ENCODE assay signal across 9 cellular contexts in the genomic region with DNA sequence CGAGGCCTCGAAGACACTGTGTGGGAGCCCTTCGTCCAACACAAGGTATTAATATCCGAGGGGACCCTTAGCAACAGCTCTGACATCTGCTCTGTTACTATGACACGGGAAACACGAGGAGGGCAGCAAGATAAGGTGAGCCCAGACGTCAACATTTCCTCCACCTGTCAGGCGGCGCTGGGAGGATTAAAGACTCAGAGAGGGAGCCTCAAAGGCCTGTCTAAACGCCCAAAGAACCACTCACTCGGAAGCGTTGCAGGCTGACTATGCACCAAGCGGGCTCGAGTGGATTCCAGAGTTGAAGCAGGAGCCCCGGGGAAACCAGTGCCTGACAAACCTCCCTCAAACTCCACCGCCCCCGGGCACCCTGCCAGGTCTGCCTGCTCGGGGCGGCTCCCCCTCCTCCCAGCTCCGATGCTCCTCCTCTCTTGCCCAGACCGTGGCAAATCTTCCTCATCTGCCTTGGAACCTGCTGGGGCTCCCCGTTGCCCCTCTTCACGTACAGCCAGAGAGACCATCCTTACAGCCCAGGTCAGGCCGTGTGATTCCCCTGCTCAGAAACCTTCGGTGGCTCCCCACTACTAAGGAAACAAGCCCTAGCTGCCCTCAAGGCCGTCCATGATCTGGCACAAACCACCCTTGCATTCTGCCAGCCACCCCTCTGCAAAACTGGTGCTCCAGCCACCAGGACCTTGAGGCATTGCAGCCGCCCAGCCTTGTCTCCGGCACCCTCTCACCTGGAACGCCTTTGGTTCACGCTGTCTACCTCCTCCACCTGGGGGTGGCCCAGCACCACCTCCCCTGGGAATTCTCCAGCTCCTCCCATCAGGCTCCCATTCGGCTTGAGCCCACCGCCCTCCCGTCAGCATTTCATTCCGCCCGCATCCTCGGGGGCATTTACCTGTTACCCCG. TPM values are rescaled to one million over a fixed set of nuclear protein-coding genes. Genes with fewer than 3 reads are reported as not detected.
A peak's percentile ranks its signal among the peaks of the same experiment; 100 is the strongest.
DNase-seq lines count a peak whose midpoint lies in the region; ATAC-seq and TF ChIP-seq lines count a peak whose summit lies in the region.
"Had no signal": no experiment of that assay in that cellular context is flagged by ENCODE, and none has a peak within 500 bp of the region (broad histone marks: within the 10 kb centered on the region; RNA-seq: fewer than 3 reads in every experiment).

No MANE protein-coding gene starts in this region.

- H3K9me3 ChIP-seq in adrenal gland (replicated peaks in 1 of 3): no peaks in the 10 kb centered on the region
- no peaks in the 10 kb centered on the region for H3K9me3 ChIP-seq in uterus
- H3K9me3 ChIP-seq in PC-3 (ENCODE audit: low read length): no peaks in the 10 kb centered on the region

- peak overlapping the region in 3 of 5 donors; percentile 88 to 98 (median 95) for H3K27ac ChIP-seq in adrenal gland
- peak overlapping the region; percentile 4 to 26 for H3K27ac ChIP-seq in uterus
- no peak overlapping the region for H3K27ac ChIP-seq in PC-3 (ENCODE audit: low read length)

- H3K27me3 ChIP-seq in adrenal gland: no peaks in the 10 kb centered on the region
- no peaks in the 10 kb centered on the region for H3K27me3 ChIP-seq in uterus
- H3K27me3 ChIP-seq in PC-3 (ENCODE audit: low read length): no peaks in the 10 kb centered on the region

- H4K20me1 ChIP-seq in PC-3 (ENCODE audit: low read length): no peaks in the 10 kb centered on the region

- H2AFZ ChIP-seq in PC-3 (ENCODE audit: low read length): no peak overlapping the region

- TF ChIP-seq POLR2A in adrenal gland (IDR thresholded peaks at IDR 0.05): no peak
- no peak for TF ChIP-seq POLR2A in uterus (IDR thresholded peaks at IDR 0.05)

- H3K4me1 ChIP-seq in adrenal gland (replicated peaks in 1 of 2) (peaks cover 63 to 73% of the 10 kb centered on the region in 2 donors), uterus (no peaks in the 10 kb centered on the region), PC-3 (ENCODE audit: insufficient read depth, low read length) (no peaks in the 10 kb centered on the region)

- intact Hi-C loops in adrenal gland (cut with DNase I): no loop called here
- intact Hi-C loops in uterus (cut with DNase I; ENCODE audit: low total_unique reads): no loop called here
- intact Hi-C loops in PC-3 (cut with micrococcal nuclease): no loop called here

- H3F3A ChIP-seq in PC-3 (ENCODE audit: low read length, unreplicated experiment): no peaks in the 10 kb centered on the region

- BruUV-seq in PC-3 (replicated peaks; lab: Mats Ljungman, UMichigan): no TSS peak

- ATAC-seq in PC-3: no peak

- TF ChIP-seq CTCF in adrenal gland (IDR thresholded peaks at IDR 0.05): no peak
- no peak for TF ChIP-seq CTCF in uterus (IDR thresholded peaks at IDR 0.05)
- no peak for TF ChIP-seq CTCF in PC-3 (conservative IDR thresholded peaks at IDR 0.05; ENCODE audit: low read depth, low read length)

- DNase-seq in stimulated activated CD4-positive, alpha-beta T cell treated with anti-CD3 and anti-CD28 coated beads, Interleukin-12 subunit alpha, Interleukin-12 subunit beta, amount 100 ng/mL, for 24 hours (ENCODE audit: low read depth in 2 of 2): peak; percentile 14 to 23
- DNase-seq in stimulated activated CD4-positive, alpha-beta T cell treated with anti-CD3 and anti-CD28 coated beads, Interleukin-1b, Interleukin-23, amount 100 ng/mL, for 48 hours: no peak
- DNase-seq in adrenal gland (peak; percentile 76 to 88 (median 80)), lung microvascular endothelial cell (ENCODE audit: low read depth in 2 of 2) (peak; percentile 39 to 45), uterus (peak in 1 of 2 donors; percentile 44), PC-3 (no peak), NCI-H2227 treated with DMSO at 0.1 percent for 48 hours (lab: John Stamatoyannopoulos, UW) (no peak), germinal center (ENCODE audit: low spot score) (no peak)
- DNase-seq: SW 1271 had no signal

- no peak overlapping the region for H3K9ac ChIP-seq in PC-3 (ENCODE audit: low read length)

- H3K9me2 ChIP-seq in PC-3 (replicated peaks; ENCODE audit: low read length): no peaks in the 10 kb centered on the region

- CTCF ChIA-PET in PC-3 (lab: Charles Lee): no interaction called here

- peaks cover 4% of the 10 kb centered on the region; the same call in 1 of the 2 replicates for H3K79me2 ChIP-seq in PC-3 (ENCODE audit: low read length)

- H3K4me2 ChIP-seq in PC-3 (ENCODE audit: low read length): no peak overlapping the region

- 41 to 51% (median 43%) methylated on average over 33 to 37 of the region's 37 CpGs for WGBS in adrenal gland, 4 donors

- POLR2A ChIA-PET in PC-3 (lab: Charles Lee; ENCODE audit: unreplicated experiment): no interaction called here

- H3K36me3 ChIP-seq in adrenal gland (replicated peaks in 1 of 2) (no peaks in the 10 kb centered on the region), uterus (no peaks in the 10 kb centered on the region), PC-3 (ENCODE audit: low read depth, low read length) (no peaks in the 10 kb centered on the region)

- H3K4me3 ChIP-seq in adrenal gland (peak overlapping the region in 1 of 4 donors; percentile 18), uterus (peak overlapping the region in 1 of 2 donors; percentile 21), PC-3 (ENCODE audit: low read length) (no peak overlapping the region)

RNA-seq across cellular contexts. Expression of gene RPH3AL, which starts 16.2 kb away (rescaled TPM):
- total RNA-seq in adrenal gland: 10 to 100 TPM; 23.5 to 79.2 (median 40.7) TPM
- polyA plus RNA-seq in adrenal gland: 10 to 100 TPM in 1 of 3 donors, 1 to 10 TPM in 2; 7.7 to 19.9 (median 9.3) TPM
- total RNA-seq in lung microvascular endothelial cell: 8.9 and 22.2 TPM in 2 replicates
- total RNA-seq in uterus: 10 to 100 TPM in 3 of 4 donors, 1 to 10 TPM in 1; 9.9 to 44.7 (median 21.5) TPM
- total RNA-seq in PC-3 (2014; rRNA removed): 24.9 and 30.8 TPM in 2 replicates

Comparison
In these comparisons a context has a peak if more than half of its experiments do, and no peak if none do; other contexts are left out.
1. DNase-seq: peak in stimulated activated CD4-positive, alpha-beta T cell treated with anti-CD3 and anti-CD28 coated beads, Interleukin-12 subunit alpha, Interleukin-12 subunit beta, amount 100 ng/mL, for 24 hours (2 of 2), adrenal gland (7 of 7) and lung microvascular endothelial cell (2 of 2); none in stimulated activated CD4-positive, alpha-beta T cell treated with anti-CD3 and anti-CD28 coated beads, Interleukin-1b, Interleukin-23, amount 100 ng/mL, for 48 hours (single experiment), PC-3 (single experiment), NCI-H2227 treated with DMSO at 0.1 percent for 48 hours (single experiment) and germinal center (single experiment).